Comparison of ENCODE assay signal across 8 cellular contexts in the genomic region with DNA sequence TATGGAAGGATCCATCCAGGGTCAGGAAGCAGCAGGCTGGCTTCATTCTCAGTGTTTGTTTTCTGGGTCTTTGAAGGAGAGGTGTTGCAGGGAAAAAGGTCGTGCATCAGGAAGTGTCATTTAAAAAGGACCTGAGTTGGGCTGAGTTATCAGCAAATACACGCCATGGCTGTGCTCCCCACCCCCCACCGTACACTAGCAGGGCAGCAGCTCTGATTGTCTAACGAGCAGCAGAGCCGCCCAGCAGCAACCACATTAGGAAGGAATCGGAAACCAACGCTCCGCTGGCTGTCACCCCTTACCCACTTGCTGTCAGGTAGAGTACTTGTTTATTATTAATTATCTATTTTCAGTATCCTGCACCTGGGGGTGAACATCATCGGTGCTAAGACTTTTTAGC.
A peak's percentile ranks its signal among the peaks of the same experiment; 100 is the strongest.
DNase-seq lines count a peak whose midpoint lies in the region; ATAC-seq and TF ChIP-seq lines count a peak whose summit lies in the region.

No MANE protein-coding gene starts in this region.

- H3K4me1 Mint-ChIP-seq in osteocyte (ENCODE audit: unreplicated experiment), result peaks cover 61% of the 10 kb centered on the region

- peak overlapping the region; percentile 61 for H3K4me3 ChIP-seq in Loucy (ENCODE audit: low read length, poor library complexity, severe bottlenecking)
- peak overlapping the region; percentile 44 for H3K4me3 ChIP-seq in brain microvascular endothelial cell (ENCODE audit: low read depth, low read length)
- no peak overlapping the region for H3K4me3 ChIP-seq in mucosa of descending colon

- no peak overlapping the region for H3K9ac ChIP-seq in Loucy (ENCODE audit: low read depth, low read length, poor library complexity, severe bottlenecking)

- H3K27me3 Mint-ChIP-seq in osteocyte (ENCODE audit: unreplicated experiment), result no peaks in the 10 kb centered on the region

- ATAC-seq in GM19452 (IDR thresholded peaks at IDR 0.05; ENCODE audit: unreplicated experiment), result peak; percentile 27
- no peak for ATAC-seq in HG02798 (IDR thresholded peaks at IDR 0.05; ENCODE audit: poor library complexity, unreplicated experiment)
- no peak for ATAC-seq in mucosa of descending colon

- DNase-seq in brain microvascular endothelial cell (peak; percentile 45), osteocyte (ENCODE audit: extremely low spot score, unreplicated experiment) (peak; percentile 60), islet precursor cell (no peak), GM19240 (ENCODE audit: insufficient read length, low spot score) (no peak), mucosa of descending colon (no peak)

- intact Hi-C loops in mucosa of descending colon (cut with DNase I, micrococcal nuclease), result loop anchor here (5.0 to 10.0 kb wide), 2 partner anchors 164 to 492 kb away; a partner anchor contains a TSS

- no peaks in the 10 kb centered on the region for H3K9me3 Mint-ChIP-seq in osteocyte (ENCODE audit: unreplicated experiment)

- H3K27me3 ChIP-seq in Loucy (ENCODE audit: insufficient read depth, low read length, poor library complexity, severe bottlenecking) (no peaks in the 10 kb centered on the region), brain microvascular endothelial cell (replicated peaks) (no peaks in the 10 kb centered on the region)

- no peaks in the 10 kb centered on the region for H3K36me3 ChIP-seq in Loucy (ENCODE audit: insufficient read depth, low read length)
- H3K36me3 ChIP-seq in brain microvascular endothelial cell (replicated peaks), result no peaks in the 10 kb centered on the region
- no peaks in the 10 kb centered on the region for H3K36me3 ChIP-seq in mucosa of descending colon (ENCODE audit: low read depth)

- in situ Hi-C loops in brain microvascular endothelial cell (cut with HindIII; ENCODE audit: low pct_ligation_motif_present, low sequenced_read_pairs), result loop anchor here (25.0 kb wide), 2 partner anchors 174 to 499 kb away; a partner anchor contains a TSS

- H3K4me2 ChIP-seq in Loucy (ENCODE audit: low read depth, low read length, poor library complexity, severe bottlenecking), result peak overlapping the region; percentile 83

- H3K4me1 ChIP-seq in Loucy (ENCODE audit: insufficient read depth, low read length, poor library complexity, severe bottlenecking) (peaks cover 27% of the 10 kb centered on the region), mucosa of descending colon (ENCODE audit: low read depth) (no peaks in the 10 kb centered on the region)

- H3K27ac ChIP-seq in brain microvascular endothelial cell, result peak overlapping the region; percentile 99

- H4K20me1 ChIP-seq in Loucy (ENCODE audit: insufficient read depth, low read length, poor library complexity, severe bottlenecking), result no peaks in the 10 kb centered on the region

- no peak overlapping the region; the same call in 1 of the 2 replicates for H2AFZ ChIP-seq in Loucy (ENCODE audit: low read length)

- no peak for TF ChIP-seq CTCF in Loucy (conservative IDR thresholded peaks at IDR 0.05; ENCODE audit: low read length)
- no peak for TF ChIP-seq CTCF in brain microvascular endothelial cell (IDR thresholded peaks at IDR 0.05; ENCODE audit: low read depth, low read length, missing control alignments)
- no peak for TF ChIP-seq CTCF in osteocyte (IDR thresholded peaks at IDR 0.05)
- TF ChIP-seq CTCF in mucosa of descending colon (IDR thresholded peaks at IDR 0.05), result no peak

- H3K9me3 ChIP-seq in Loucy (ENCODE audit: insufficient read depth, low read depth, low read length), result no peaks in the 10 kb centered on the region
- no peaks in the 10 kb centered on the region for H3K9me3 ChIP-seq in mucosa of descending colon

- no peaks in the 10 kb centered on the region for H3K79me2 ChIP-seq in Loucy (ENCODE audit: insufficient read depth, low read length)

- H3K36me3 Mint-ChIP-seq in osteocyte (ENCODE audit: unreplicated experiment), result no peaks in the 10 kb centered on the region

- no peaks in the 10 kb centered on the region for H3K9me2 ChIP-seq in Loucy (replicated peaks; ENCODE audit: low read depth, low read length)

- no peaks in the 10 kb centered on the region for H3F3A ChIP-seq in Loucy (ENCODE audit: low read depth)

- no peak overlapping the region for H3K4me3 Mint-ChIP-seq in osteocyte (ENCODE audit: unreplicated experiment)

- no peak overlapping the region for H3K27ac Mint-ChIP-seq in osteocyte (ENCODE audit: unreplicated experiment)

Comparison
In these comparisons a context has a peak if more than half of its experiments do, and no peak if none do; other contexts are left out.
1. DNase-seq: peak in brain microvascular endothelial cell (single experiment) and osteocyte (single experiment); none in islet precursor cell (single experiment), GM19240 (single experiment) and mucosa of descending colon (0 of 3).